ENCODE assay signal across 2 cellular contexts in genomic region chr1:110513511-110513910, GRCh38.
TF ChIP-seq lines count a peak whose summit lies in the region.

No MANE protein-coding gene starts in this region.

TF ChIP-seq in HepG2, 621 proteins besides CTCF, POLR2A, EP300 and RAD21:
- TF ChIP-seq LBX2 (CRISPR knock-in tag; IDR thresholded peaks at IDR 0.05; ENCODE audit: borderline replicate concordance) (no peak), FOSL2 (CRISPR knock-in tag; IDR thresholded peaks at IDR 0.05) (0 out of 2 replicates have a peak, but pooled peaks have one; percentile 8)
TF ChIP-seq in HepG2: peak in this region for 1.

TF ChIP-seq in H1, 55 proteins besides CTCF, POLR2A, EP300 and RAD21:
- no peak for TF ChIP-seq GABPA (IDR thresholded peaks at IDR 0.05; ENCODE audit: borderline replicate concordance, insufficient read depth, low read length)
- no peak for TF ChIP-seq CBX5 (IDR thresholded peaks at IDR 0.05; ENCODE audit: low read depth, low read length)
- TF ChIP-seq SRF (IDR thresholded peaks at IDR 0.05; ENCODE audit: low read depth, low read length) = no peak
- TF ChIP-seq SIN3A (conservative IDR thresholded peaks at IDR 0.05 in 1 of 2, IDR thresholded peaks at IDR 0.05 in 1 of 2; ENCODE audit: low read depth in 1 of 2, low read length in 2 of 2) = no peak
